10 cellular contexts compared by ENCODE assay signal in genomic region chr2:197208841-197209240, GRCh38.
DNase-seq lines count a peak whose midpoint lies in the region; ATAC-seq and TF ChIP-seq lines count a peak whose summit lies in the region.
"Had no signal": no experiment of that assay in that cellular context is flagged by ENCODE, and none has a peak within 500 bp of the region (broad histone marks: within the 10 kb centered on the region; RNA-seq: fewer than 3 reads in every experiment).

No MANE protein-coding gene starts in this region.

- H3K27me3 Mint-ChIP-seq in activated CD8-positive, alpha-beta memory T cell treated with anti-CD3 and anti-CD28 coated beads, Interleukin-2, amount 10 ng/mL, durations not matched to agents 7 days and 5 days: no peaks in the 10 kb centered on the region
- no peaks in the 10 kb centered on the region for H3K27me3 Mint-ChIP-seq in activated B cell treated with CpG ODN at 0.5 μM for 24 hours
- no peaks in the 10 kb centered on the region for H3K27me3 Mint-ChIP-seq in stimulated activated naive CD8-positive, alpha-beta T cell treated with anti-CD3 and anti-CD28 coated beads, Interleukin-15, amount 100 ng/mL, for 72 hours

- no peak for TF ChIP-seq CTCF in activated B cell treated with CpG ODN at 0.5 μM for 24 hours (IDR thresholded peaks at IDR 0.05)

- peak overlapping the region; percentile 90 for H3K27ac Mint-ChIP-seq in activated CD8-positive, alpha-beta memory T cell treated with anti-CD3 and anti-CD28 coated beads, Interleukin-2, amount 10 ng/mL, durations not matched to agents 7 days and 5 days
- H3K27ac Mint-ChIP-seq in activated B cell treated with CpG ODN at 0.5 μM for 24 hours: peak overlapping the region; percentile 98
- peak overlapping the region in 1 of 2 donors; percentile 49 for H3K27ac Mint-ChIP-seq in stimulated activated naive CD8-positive, alpha-beta T cell treated with anti-CD3 and anti-CD28 coated beads, Interleukin-15, amount 100 ng/mL, for 72 hours
- H3K27ac Mint-ChIP-seq: neural progenitor cell had no signal

- DNase-seq in activated CD8-positive, alpha-beta memory T cell treated with anti-CD3 and anti-CD28 coated beads, Interleukin-2, amount 10 ng/mL, durations not matched to agents 7 days and 5 days: no peak
- DNase-seq in activated CD8-positive, alpha-beta memory T cell treated with anti-CD3 and anti-CD28 coated beads, Interleukin-2, amount 50 U/mL, for 4 hours: no peak
- DNase-seq in activated B cell treated with CpG ODN at 0.5 μM for 24 hours (no peak), foreskin melanocyte (peak; percentile 32), retina (no peak)
- DNase-seq in stimulated activated naive CD8-positive, alpha-beta T cell treated with anti-CD3 and anti-CD28 coated beads, Interleukin-15, amount 100 ng/mL, for 72 hours: no peak
- DNase-seq in stimulated activated CD4-positive, alpha-beta T cell treated with anti-CD3 and anti-CD28 coated beads, Interleukin-15, amount 100 ng/mL, for 24 hours: no peak
- DNase-seq: NCI-H1105 treated with DMSO at 0.1 percent for 48 hours had no signal

- peaks cover 23% of the 10 kb centered on the region for H3K36me3 Mint-ChIP-seq in activated CD8-positive, alpha-beta memory T cell treated with anti-CD3 and anti-CD28 coated beads, Interleukin-2, amount 10 ng/mL, durations not matched to agents 7 days and 5 days
- peaks cover 15% of the 10 kb centered on the region for H3K36me3 Mint-ChIP-seq in activated B cell treated with CpG ODN at 0.5 μM for 24 hours (ENCODE audit: low read depth)
- H3K36me3 Mint-ChIP-seq: neural progenitor cell had no signal

- intact Hi-C loops in activated B cell treated with CpG ODN at 0.5 μM for 24 hours (cut with micrococcal nuclease): loop anchor here (1.0 to 10.0 kb wide), 4 partner anchors 7 to 964 kb away; no protein-coding TSS in a partner anchor

- CTCF ChIA-PET in activated CD8-positive, alpha-beta memory T cell treated with anti-CD3 and anti-CD28 coated beads, Interleukin-2, amount 10 ng/mL, durations not matched to agents 7 days and 5 days (lab: Charles Lee): interaction anchor here (0.9 to 1.9 kb wide), 6 partner anchors 10 to 95 kb away, joined by 3 to 6 read pairs (median 4); no protein-coding TSS in a partner anchor
- CTCF ChIA-PET in activated B cell treated with CpG ODN at 0.5 μM for 24 hours (lab: Charles Lee): interaction anchor here (0.8 to 4.0 kb wide), 6 partner anchors 9 to 100 kb away, joined by 3 to 26 read pairs (median 9); no protein-coding TSS in a partner anchor

- H3K4me1 Mint-ChIP-seq in activated CD8-positive, alpha-beta memory T cell treated with anti-CD3 and anti-CD28 coated beads, Interleukin-2, amount 10 ng/mL, durations not matched to agents 7 days and 5 days: peaks cover 93% of the 10 kb centered on the region
- H3K4me1 Mint-ChIP-seq in activated B cell treated with CpG ODN at 0.5 μM for 24 hours: peaks cover 95% of the 10 kb centered on the region
- peaks cover 98% of the 10 kb centered on the region for H3K4me1 Mint-ChIP-seq in stimulated activated naive CD8-positive, alpha-beta T cell treated with anti-CD3 and anti-CD28 coated beads, Interleukin-15, amount 100 ng/mL, for 72 hours

- H3K9me3 Mint-ChIP-seq in activated CD8-positive, alpha-beta memory T cell treated with anti-CD3 and anti-CD28 coated beads, Interleukin-2, amount 10 ng/mL, durations not matched to agents 7 days and 5 days (ENCODE audit: low read depth): no peaks in the 10 kb centered on the region
- H3K9me3 Mint-ChIP-seq in activated B cell treated with CpG ODN at 0.5 μM for 24 hours: no peaks in the 10 kb centered on the region
- no peaks in the 10 kb centered on the region for H3K9me3 Mint-ChIP-seq in stimulated activated naive CD8-positive, alpha-beta T cell treated with anti-CD3 and anti-CD28 coated beads, Interleukin-15, amount 100 ng/mL, for 72 hours
- H3K9me3 Mint-ChIP-seq: neural progenitor cell had no signal

- POLR2A ChIA-PET in activated B cell treated with CpG ODN at 0.5 μM for 24 hours (lab: Charles Lee): interaction anchor here (0.9 to 5.8 kb wide), 7 partner anchors 11 to 100 kb away, joined by 3 to 57 read pairs (median 6); partner anchors contain the start of gene ANKRD44

- no peak for ATAC-seq in activated CD8-positive, alpha-beta memory T cell treated with anti-CD3 and anti-CD28 coated beads, Interleukin-2, amount 10 ng/mL, durations not matched to agents 7 days and 5 days
- ATAC-seq in activated B cell treated with CpG ODN at 0.5 μM for 24 hours (ENCODE audit: low read depth): no peak
- no peak for ATAC-seq in stimulated activated naive CD8-positive, alpha-beta T cell treated with anti-CD3 and anti-CD28 coated beads, Interleukin-15, amount 100 ng/mL, for 72 hours
- ATAC-seq in HG02571 (IDR thresholded peaks at IDR 0.05; ENCODE audit: unreplicated experiment): no peak

- H3K4me3 Mint-ChIP-seq in activated CD8-positive, alpha-beta memory T cell treated with anti-CD3 and anti-CD28 coated beads, Interleukin-2, amount 10 ng/mL, durations not matched to agents 7 days and 5 days: peak overlapping the region; percentile 42
- H3K4me3 Mint-ChIP-seq in activated B cell treated with CpG ODN at 0.5 μM for 24 hours: peak overlapping the region; percentile 66
- peak overlapping the region; percentile 27 to 75 for H3K4me3 Mint-ChIP-seq in stimulated activated naive CD8-positive, alpha-beta T cell treated with anti-CD3 and anti-CD28 coated beads, Interleukin-15, amount 100 ng/mL, for 72 hours
- H3K4me3 Mint-ChIP-seq: neural progenitor cell had no signal
